Comparison of ENCODE assay signal across 8 cellular contexts in genomic region chr15:94230886-94231727, GRCh38.
DNase-seq lines count a peak whose midpoint lies in the region; ATAC-seq lines count a peak whose summit lies in the region.

A gene with protein sequence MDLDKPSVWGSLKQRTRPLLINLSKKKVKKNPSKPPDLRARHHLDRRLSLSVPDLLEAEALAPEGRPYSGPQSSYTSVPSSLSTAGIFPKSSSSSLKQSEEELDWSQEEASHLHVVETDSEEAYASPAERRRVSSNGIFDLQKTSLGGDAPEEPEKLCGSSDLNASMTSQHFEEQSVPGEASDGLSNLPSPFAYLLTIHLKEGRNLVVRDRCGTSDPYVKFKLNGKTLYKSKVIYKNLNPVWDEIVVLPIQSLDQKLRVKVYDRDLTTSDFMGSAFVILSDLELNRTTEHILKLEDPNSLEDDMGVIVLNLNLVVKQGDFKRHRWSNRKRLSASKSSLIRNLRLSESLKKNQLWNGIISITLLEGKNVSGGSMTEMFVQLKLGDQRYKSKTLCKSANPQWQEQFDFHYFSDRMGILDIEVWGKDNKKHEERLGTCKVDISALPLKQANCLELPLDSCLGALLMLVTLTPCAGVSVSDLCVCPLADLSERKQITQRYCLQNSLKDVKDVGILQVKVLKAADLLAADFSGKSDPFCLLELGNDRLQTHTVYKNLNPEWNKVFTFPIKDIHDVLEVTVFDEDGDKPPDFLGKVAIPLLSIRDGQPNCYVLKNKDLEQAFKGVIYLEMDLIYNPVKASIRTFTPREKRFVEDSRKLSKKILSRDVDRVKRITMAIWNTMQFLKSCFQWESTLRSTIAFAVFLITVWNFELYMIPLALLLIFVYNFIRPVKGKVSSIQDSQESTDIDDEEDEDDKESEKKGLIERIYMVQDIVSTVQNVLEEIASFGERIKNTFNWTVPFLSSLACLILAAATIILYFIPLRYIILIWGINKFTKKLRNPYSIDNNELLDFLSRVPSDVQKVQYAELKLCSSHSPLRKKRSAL (plus strand): TSS chr15:94231561. CDS start chr15:94298266, 66,705 bp downstream.

- H3K36me3 Mint-ChIP-seq in T-helper 1 cell treated with Interleukin-12 subunit alpha and Interleukin-12 subunit beta and Interleukin-4 antibody, amounts not matched to agents 30 μg/mL and 1 μg/mL, for 36 hours (ENCODE audit: low read depth), result peaks cover 14% of the 10 kb centered on the region

- ATAC-seq in GM21723 (IDR thresholded peaks at IDR 0.05; ENCODE audit: unreplicated experiment), result peak; percentile 76

- peaks cover 63% of the 10 kb centered on the region for H3K4me1 Mint-ChIP-seq in T-helper 1 cell treated with Interleukin-12 subunit alpha and Interleukin-12 subunit beta and Interleukin-4 antibody, amounts not matched to agents 30 μg/mL and 1 μg/mL, for 36 hours (ENCODE audit: low read depth)

- peak within 1 kb of the TSS; percentile 19 for H3K9ac ChIP-seq in iPS-18a (ENCODE audit: low read length)

- no peaks in the 10 kb centered on the region for H3K9me3 ChIP-seq in iPS-18a (ENCODE audit: control insufficient read depth, low read depth, low read length)

- peaks cover 12% of the 10 kb centered on the region for H3K4me1 ChIP-seq in iPS-18a (ENCODE audit: control insufficient read depth, low read depth, low read length)

- H3K4me3 Mint-ChIP-seq in T-helper 1 cell treated with Interleukin-12 subunit alpha and Interleukin-12 subunit beta and Interleukin-4 antibody, amounts not matched to agents 30 μg/mL and 1 μg/mL, for 36 hours, result peak within 1 kb of the TSS; percentile 87

- no peaks in the 10 kb centered on the region for H3K36me3 ChIP-seq in iPS-18a (ENCODE audit: control insufficient read depth, low read depth, low read length)

- peak within 1 kb of the TSS; percentile 73 for H3K4me3 ChIP-seq in iPS-18a (ENCODE audit: low read length)

- DNase-seq in DMS53 (lab: John Stamatoyannopoulos, UW) (peak; percentile 94), Kasumi-1 (lab: John Stamatoyannopoulos, UW) (peak; percentile 90 to 91), amniotic epithelial cell (ENCODE audit: low read depth) (peak; percentile 92), HuH-7.5 (ENCODE audit: low spot score) (no peak)
- DNase-seq in stimulated activated CD4-positive, alpha-beta T cell treated with anti-CD3 and anti-CD28 coated beads, Interleukin-15, amount 100 ng/mL, for 1 hour (ENCODE audit: low read depth in 1 of 2, low spot score in 1 of 2), result peak; percentile 65 to 66

- peak within 1 kb of the TSS; percentile 91 for H3K27ac Mint-ChIP-seq in T-helper 1 cell treated with Interleukin-12 subunit alpha and Interleukin-12 subunit beta and Interleukin-4 antibody, amounts not matched to agents 30 μg/mL and 1 μg/mL, for 36 hours

- H3K9me3 Mint-ChIP-seq in T-helper 1 cell treated with Interleukin-12 subunit alpha and Interleukin-12 subunit beta and Interleukin-4 antibody, amounts not matched to agents 30 μg/mL and 1 μg/mL, for 36 hours, result no peaks in the 10 kb centered on the region

- no peaks in the 10 kb centered on the region for H3K27me3 Mint-ChIP-seq in T-helper 1 cell treated with Interleukin-12 subunit alpha and Interleukin-12 subunit beta and Interleukin-4 antibody, amounts not matched to agents 30 μg/mL and 1 μg/mL, for 36 hours (ENCODE audit: low read depth)

- H3K27ac ChIP-seq in iPS-18a (ENCODE audit: low read length), result no peak within 1 kb of the TSS

- H3K27me3 ChIP-seq in iPS-18a (ENCODE audit: control insufficient read depth, insufficient read depth, low read length), result peaks cover 45% of the 10 kb centered on the region
